ENCODE assay signal across 9 cellular contexts in the genomic region with DNA sequence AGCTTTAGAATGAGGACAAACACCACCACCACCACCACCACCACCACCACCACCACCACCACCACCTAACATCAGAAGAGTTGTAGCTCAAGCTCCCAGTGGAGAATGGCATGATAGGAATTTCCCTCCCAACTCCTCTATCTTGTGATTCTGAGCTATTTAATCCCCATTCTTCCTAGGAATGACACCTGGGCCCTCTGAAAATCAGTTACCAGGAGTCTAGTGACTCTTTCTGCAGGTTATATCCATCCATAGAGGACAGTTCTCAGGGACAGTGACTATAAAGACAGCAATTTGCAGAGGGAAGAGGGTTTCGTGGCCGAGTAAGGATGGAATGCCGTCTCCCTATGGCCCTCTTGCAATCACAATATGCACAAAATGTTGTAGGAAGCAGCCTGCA. TPM values are rescaled to one million over a fixed set of nuclear protein-coding genes. Genes with fewer than 3 reads are reported as not detected.
A peak's percentile ranks its signal among the peaks of the same experiment; 100 is the strongest.
DNase-seq lines count a peak whose midpoint lies in the region; ATAC-seq lines count a peak whose summit lies in the region.
"Had no signal": no experiment of that assay in that cellular context is flagged by ENCODE, and none has a peak within 500 bp of the region (broad histone marks: within the 10 kb centered on the region; RNA-seq: fewer than 3 reads in every experiment).

No MANE protein-coding gene starts in this region.

- no peaks in the 10 kb centered on the region for H3K9me3 Mint-ChIP-seq in activated CD4-positive, alpha-beta T cell treated with anti-CD3 and anti-CD28 coated beads, Interleukin-2, amount 10 ng/mL, durations not matched to agents 24 days and 14 days
- no peaks in the 10 kb centered on the region for H3K9me3 Mint-ChIP-seq in activated CD4-positive, alpha-beta memory T cell treated with anti-CD3 and anti-CD28 coated beads, Interleukin-2, amount 10 ng/mL, durations not matched to agents 7 days and 5 days
- no peaks in the 10 kb centered on the region for H3K9me3 Mint-ChIP-seq in stimulated activated effector memory CD8-positive, alpha-beta T cell treated with anti-CD3 and anti-CD28 coated beads, Interleukin-12 subunit alpha, Interleukin-12 subunit beta, amount 100 ng/mL, for 72 hours

- no peaks in the 10 kb centered on the region for H3K27me3 ChIP-seq in iPS-18a (ENCODE audit: control insufficient read depth, insufficient read depth, low read length)

- no peak overlapping the region for H3K9ac ChIP-seq in iPS-18a (ENCODE audit: low read length)

- no peaks in the 10 kb centered on the region for H3K27me3 Mint-ChIP-seq in activated CD4-positive, alpha-beta T cell treated with anti-CD3 and anti-CD28 coated beads, Interleukin-2, amount 10 ng/mL, durations not matched to agents 24 days and 14 days
- no peaks in the 10 kb centered on the region for H3K27me3 Mint-ChIP-seq in activated CD4-positive, alpha-beta memory T cell treated with anti-CD3 and anti-CD28 coated beads, Interleukin-2, amount 10 ng/mL, durations not matched to agents 7 days and 5 days

- no peak for ATAC-seq in stimulated activated effector memory CD8-positive, alpha-beta T cell treated with anti-CD3 and anti-CD28 coated beads, Interleukin-12 subunit alpha, Interleukin-12 subunit beta, amount 100 ng/mL, for 72 hours
- no peak for ATAC-seq in GM18909 (IDR thresholded peaks at IDR 0.05; ENCODE audit: poor library complexity, unreplicated experiment)

- peak overlapping the region; percentile 70 for H3K4me3 Mint-ChIP-seq in activated CD4-positive, alpha-beta T cell treated with anti-CD3 and anti-CD28 coated beads, Interleukin-2, amount 10 ng/mL, durations not matched to agents 24 days and 14 days
- H3K4me3 Mint-ChIP-seq in activated CD4-positive, alpha-beta memory T cell treated with anti-CD3 and anti-CD28 coated beads, Interleukin-2, amount 10 ng/mL, durations not matched to agents 7 days and 5 days: no peak overlapping the region
- H3K4me3 Mint-ChIP-seq in stimulated activated effector memory CD8-positive, alpha-beta T cell treated with anti-CD3 and anti-CD28 coated beads, Interleukin-12 subunit alpha, Interleukin-12 subunit beta, amount 100 ng/mL, for 72 hours: peak overlapping the region; percentile 99

- H3K4me1 ChIP-seq in iPS-18a (ENCODE audit: control insufficient read depth, low read depth, low read length): peaks cover 50% of the 10 kb centered on the region

- no peaks in the 10 kb centered on the region for H3K9me3 ChIP-seq in iPS-18a (ENCODE audit: control insufficient read depth, low read depth, low read length)

- CTCF ChIA-PET in activated CD4-positive, alpha-beta memory T cell treated with anti-CD3 and anti-CD28 coated beads, Interleukin-2, amount 10 ng/mL, durations not matched to agents 7 days and 5 days (lab: Charles Lee): interaction anchor here (0.7 to 1.7 kb wide), 2 partner anchors 16 to 25 kb away, joined by 3 read pairs; no protein-coding TSS in a partner anchor

- peak overlapping the region; percentile 92 for H3K27ac Mint-ChIP-seq in activated CD4-positive, alpha-beta T cell treated with anti-CD3 and anti-CD28 coated beads, Interleukin-2, amount 10 ng/mL, durations not matched to agents 24 days and 14 days
- peak overlapping the region; percentile 33 for H3K27ac Mint-ChIP-seq in activated CD4-positive, alpha-beta memory T cell treated with anti-CD3 and anti-CD28 coated beads, Interleukin-2, amount 10 ng/mL, durations not matched to agents 7 days and 5 days
- H3K27ac Mint-ChIP-seq in stimulated activated effector memory CD8-positive, alpha-beta T cell treated with anti-CD3 and anti-CD28 coated beads, Interleukin-12 subunit alpha, Interleukin-12 subunit beta, amount 100 ng/mL, for 72 hours: peak overlapping the region; percentile 85

- no peak for DNase-seq in activated CD4-positive, alpha-beta T cell treated with anti-CD3 and anti-CD28 coated beads, Interleukin-2, amount 10 ng/mL, durations not matched to agents 24 days and 14 days
- DNase-seq in activated CD4-positive, alpha-beta T cell treated with anti-CD3 and anti-CD28 coated beads for 1 hour: no peak
- no peak for DNase-seq in activated CD4-positive, alpha-beta memory T cell treated with anti-CD3 and anti-CD28 coated beads, Interleukin-2, amount 10 ng/mL, durations not matched to agents 7 days and 5 days
- no peak for DNase-seq in stimulated activated effector memory CD8-positive, alpha-beta T cell treated with anti-CD3 and anti-CD28 coated beads, Interleukin-12 subunit alpha, Interleukin-12 subunit beta, amount 100 ng/mL, for 72 hours (ENCODE audit: low spot score in 2 of 2)
- DNase-seq in NCI-H2227 treated with DMSO at 0.1 percent for 48 hours (lab: John Stamatoyannopoulos, UW): no peak
- no peak for DNase-seq in activated CD8-positive, alpha-beta memory T cell treated with anti-CD3 and anti-CD28 coated beads, Interleukin-2, amount 50 U/mL, for 48 hours
- DNase-seq: Kasumi-1 had no signal

- H3K4me1 Mint-ChIP-seq in activated CD4-positive, alpha-beta T cell treated with anti-CD3 and anti-CD28 coated beads, Interleukin-2, amount 10 ng/mL, durations not matched to agents 24 days and 14 days: peaks cover 81% of the 10 kb centered on the region
- peaks cover 97% of the 10 kb centered on the region for H3K4me1 Mint-ChIP-seq in activated CD4-positive, alpha-beta memory T cell treated with anti-CD3 and anti-CD28 coated beads, Interleukin-2, amount 10 ng/mL, durations not matched to agents 7 days and 5 days
- peaks cover 98% of the 10 kb centered on the region for H3K4me1 Mint-ChIP-seq in stimulated activated effector memory CD8-positive, alpha-beta T cell treated with anti-CD3 and anti-CD28 coated beads, Interleukin-12 subunit alpha, Interleukin-12 subunit beta, amount 100 ng/mL, for 72 hours

- peaks cover 42% of the 10 kb centered on the region for H3K36me3 Mint-ChIP-seq in activated CD4-positive, alpha-beta T cell treated with anti-CD3 and anti-CD28 coated beads, Interleukin-2, amount 10 ng/mL, durations not matched to agents 24 days and 14 days (ENCODE audit: low read depth)
- peaks cover 70% of the 10 kb centered on the region for H3K36me3 Mint-ChIP-seq in activated CD4-positive, alpha-beta memory T cell treated with anti-CD3 and anti-CD28 coated beads, Interleukin-2, amount 10 ng/mL, durations not matched to agents 7 days and 5 days (ENCODE audit: low read depth)
- H3K36me3 Mint-ChIP-seq in stimulated activated effector memory CD8-positive, alpha-beta T cell treated with anti-CD3 and anti-CD28 coated beads, Interleukin-12 subunit alpha, Interleukin-12 subunit beta, amount 100 ng/mL, for 72 hours: peaks cover 100% of the 10 kb centered on the region

- H3K36me3 ChIP-seq in iPS-18a (ENCODE audit: control insufficient read depth, low read depth, low read length): no peaks in the 10 kb centered on the region

- H3K27ac ChIP-seq in iPS-18a (ENCODE audit: low read length): peak overlapping the region; percentile 48

- H3K4me3 ChIP-seq in iPS-18a (ENCODE audit: low read length): no peak overlapping the region

- POLR2A ChIA-PET in activated CD4-positive, alpha-beta memory T cell treated with anti-CD3 and anti-CD28 coated beads, Interleukin-2, amount 10 ng/mL, durations not matched to agents 7 days and 5 days (lab: Charles Lee): interaction anchor here (1.4 to 23.7 kb wide), 4 partner anchors 15 to 109 kb away, joined by 4 to 355 read pairs (median 136); no protein-coding TSS in a partner anchor

- intact Hi-C loops in activated CD4-positive, alpha-beta T cell treated with anti-CD3 and anti-CD28 coated beads, Interleukin-2, amount 10 ng/mL, durations not matched to agents 24 days and 14 days (cut with micrococcal nuclease): no loop called here

RNA-seq across cellular contexts. Expression of a gene that starts 27.8 kb away (rescaled TPM):
- 625 and 633 TPM in 2 replicates for total RNA-seq in activated CD4-positive, alpha-beta T cell treated with anti-CD3 and anti-CD28 coated beads, Interleukin-2, amount 10 ng/mL, durations not matched to agents 24 days and 14 days
- 100 to 1,000 TPM; 840 to 865 TPM for total RNA-seq in activated CD4-positive, alpha-beta memory T cell treated with anti-CD3 and anti-CD28 coated beads, Interleukin-2, amount 10 ng/mL, durations not matched to agents 7 days and 5 days

Comparison
In these comparisons a context has a peak if more than half of its experiments do, and no peak if none do; other contexts are left out.
1. H3K27ac Mint-ChIP-seq: peak in every context shown above with its lines; median percentile 92 in activated CD4-positive, alpha-beta T cell treated with anti-CD3 and anti-CD28 coated beads, Interleukin-2, amount 10 ng/mL, durations not matched to agents 24 days and 14 days; 85 in stimulated activated effector memory CD8-positive, alpha-beta T cell treated with anti-CD3 and anti-CD28 coated beads, Interleukin-12 subunit alpha, Interleukin-12 subunit beta, amount 100 ng/mL, for 72 hours; 33 in activated CD4-positive, alpha-beta memory T cell treated with anti-CD3 and anti-CD28 coated beads, Interleukin-2, amount 10 ng/mL, durations not matched to agents 7 days and 5 days.